ENCODE assay signal across 12 cellular contexts in genomic region chr15:40162552-40162951, GRCh38. TPM values are rescaled to one million over a fixed set of nuclear protein-coding genes. Genes with fewer than 3 reads are reported as not detected.
DNase-seq lines count a peak whose midpoint lies in the region; ATAC-seq and TF ChIP-seq lines count a peak whose summit lies in the region.
"Had no signal": no experiment of that assay in that cellular context is flagged by ENCODE, and none has a peak within 500 bp of the region (broad histone marks: within the 10 kb centered on the region; RNA-seq: fewer than 3 reads in every experiment).

No MANE protein-coding gene starts in this region.

- H3K4me1 ChIP-seq in HEK293 (ENCODE audit: control insufficient read depth, insufficient read depth, low read length) (no peaks in the 10 kb centered on the region; the same call in 1 of the 2 replicates), RWPE2 (ENCODE audit: insufficient read depth, poor library complexity, severe bottlenecking) (peaks cover 26% of the 10 kb centered on the region), hepatocyte (ENCODE audit: insufficient read depth) (peaks cover 8% of the 10 kb centered on the region)

- POLR2A ChIA-PET in AG04450 (lab: Yijun Ruan, JAX) = no interaction called here
- POLR2A ChIA-PET in HEK293 (lab: Yijun Ruan, JAX) = interaction anchor here (0.6 to 2.0 kb wide), 3 partner anchors 56 to 123 kb away, joined by 4 to 10 read pairs (median 5); no protein-coding TSS in a partner anchor

- no peaks in the 10 kb centered on the region for H3K9me2 ChIP-seq in hepatocyte (replicated peaks; ENCODE audit: insufficient read depth)

- peak overlapping the region; percentile 88 for H3K4me2 ChIP-seq in hepatocyte

- H3K27me3 ChIP-seq in AG04450 (ENCODE audit: control insufficient read depth, insufficient read depth, low read length) (no peaks in the 10 kb centered on the region), RWPE2 (ENCODE audit: insufficient read depth, poor library complexity, severe bottlenecking) (no peaks in the 10 kb centered on the region), hepatocyte (no peaks in the 10 kb centered on the region)
- H3K27me3 ChIP-seq: ovary had no signal

- H3K79me2 ChIP-seq in hepatocyte = peaks cover 41% of the 10 kb centered on the region

- no peak overlapping the region for H2AFZ ChIP-seq in hepatocyte

- no peak overlapping the region for H3K27ac ChIP-seq in AG04450 (ENCODE audit: low read depth, low read length)
- no peak overlapping the region for H3K27ac ChIP-seq in HEK293 (ENCODE audit: extremely low read depth, low read depth, low read length)
- no peak overlapping the region for H3K27ac ChIP-seq in RWPE2 (ENCODE audit: poor library complexity, severe bottlenecking)
- H3K27ac ChIP-seq in hepatocyte = no peak overlapping the region
- H3K27ac ChIP-seq: ovary had no signal

- WGBS in hepatocyte (ENCODE audit: low lambda C conversion rate, missing lambda C conversion rate) = 95% methylated on average over 2 of the region's 2 CpGs

- peak overlapping the region; percentile 99 for H3K4me3 ChIP-seq in AG04450 (ENCODE audit: low read depth, low read length)
- peak overlapping the region; percentile 95 for H3K4me3 ChIP-seq in HEK293 (ENCODE audit: low read depth, low read length)
- H3K4me3 ChIP-seq in RWPE2 (ENCODE audit: severe bottlenecking) = peak overlapping the region; percentile 74
- no peak overlapping the region for H3K4me3 ChIP-seq in hepatocyte
- H3K4me3 ChIP-seq: ovary had no signal

- DNase-seq in AG04450 (ENCODE audit: low read depth, low spot score) (no peak), RWPE2 (ENCODE audit: low spot score) (no peak), hepatocyte (ENCODE audit: low spot score) (no peak), NOMO-1 treated with DMSO at 0.1 percent for 48 hours (lab: John Stamatoyannopoulos, UW; ENCODE audit: unreplicated experiment) (no peak), NCI-H82 (lab: John Stamatoyannopoulos, UW) (no peak), iPS-NIHi7 (ENCODE audit: extremely low spot score) (no peak)
- DNase-seq in activated CD4-positive, CD25-positive, alpha-beta regulatory T cell treated with anti-CD3 and anti-CD28 coated beads, Interleukin-2, amount 50 U/mL, for 72 hours = no peak
- DNase-seq: glutamatergic neuron; NCI-H2081; ovary; stimulated activated CD4-positive, alpha-beta T cell treated with anti-CD3 and anti-CD28 coated beads, Interleukin-15, amount 100 ng/mL, for 24 hours had no signal

- no peak for ATAC-seq in RWPE2 (ENCODE audit: low read depth)

- TF ChIP-seq CTCF in AG04450 (IDR thresholded peaks at IDR 0.05; ENCODE audit: low read depth, low read length) = no peak
- no peak for TF ChIP-seq CTCF in HEK293 (tag by site-specific recombination; IDR thresholded peaks at IDR 0.05)
- no peak for TF ChIP-seq CTCF in RWPE2 (IDR thresholded peaks at IDR 0.05; ENCODE audit: poor library complexity, severe bottlenecking)
- no peak for TF ChIP-seq CTCF in hepatocyte (IDR thresholded peaks at IDR 0.05; ENCODE audit: poor library complexity)

- H3K9me3 ChIP-seq in AG04450 (ENCODE audit: control insufficient read depth, insufficient read depth, low read length) (no peaks in the 10 kb centered on the region), HEK293 (ENCODE audit: control insufficient read depth, insufficient read depth, low read depth, low read length) (no peaks in the 10 kb centered on the region), RWPE2 (ENCODE audit: severe bottlenecking) (no peaks in the 10 kb centered on the region), hepatocyte (ENCODE audit: low read depth) (no peaks in the 10 kb centered on the region)
- H3K9me3 ChIP-seq: ovary had no signal

- H4K20me1 ChIP-seq in hepatocyte (ENCODE audit: insufficient read depth, poor library complexity, severe bottlenecking) = no peaks in the 10 kb centered on the region

- CTCF ChIA-PET in AG04450 (lab: Charles Lee) (no interaction called here), HEK293 (lab: Yijun Ruan, JAX) (interaction anchor here (0.8 to 3.7 kb wide), 6 partner anchors 53 to 117 kb away, joined by 3 to 18 read pairs (median 7); no protein-coding TSS in a partner anchor)

- peaks cover 23 to 33% of the 10 kb centered on the region in 2 experiments for H3K36me3 ChIP-seq in HEK293 (ENCODE audit: control insufficient read depth in 2 of 2, insufficient read depth in 1 of 2, low read length in 2 of 2)
- peaks cover 55% of the 10 kb centered on the region for H3K36me3 ChIP-seq in RWPE2 (ENCODE audit: low read depth)
- no peaks in the 10 kb centered on the region for H3K36me3 ChIP-seq in hepatocyte (replicated peaks; ENCODE audit: insufficient read depth, low read depth)
- H3K36me3 ChIP-seq: ovary had no signal

TF ChIP-seq in HEK293, 187 proteins besides CTCF, POLR2A, EP300 and RAD21:
- TF ChIP-seq ZNF664 (tag by site-specific recombination; IDR thresholded peaks at IDR 0.05) (peak; percentile 81), ZNF221 (tag by site-specific recombination; IDR thresholded peaks at IDR 0.05; ENCODE audit: borderline replicate concordance) (no peak)

RNA-seq across cellular contexts. Expression of gene BUB1B, which starts 1.7 kb away (rescaled TPM):
- polyA plus RNA-seq in AG04450 (2011; rRNA removed) = 8.2 and 9.0 TPM in 2 replicates
- 6.2 and 7.6 TPM in 2 replicates for polyA minus RNA-seq in AG04450 (2011; rRNA and poly(A)+ RNA removed)
- total RNA-seq in hepatocyte = 7.6 and 11.9 TPM in 2 replicates
- 5.3 and 10.7 TPM in 2 replicates for polyA plus RNA-seq in hepatocyte

RNA-seq across cellular contexts. Expression of gene BMF, which starts 53.9 kb away (rescaled TPM):
- polyA plus RNA-seq in AG04450 (2011; rRNA removed) (6.2 and 6.5 TPM in 2 replicates), hepatocyte (13.8 and 15.9 TPM in 2 replicates)
- 10.6 and 14.3 TPM in 2 replicates for polyA minus RNA-seq in AG04450 (2011; rRNA and poly(A)+ RNA removed)
- total RNA-seq in hepatocyte = 33.9 and 41.8 TPM in 2 replicates
